In genomic region chr13:75330770-75331169, GRCh38 we compare ENCODE assay signal across 24 cellular contexts.
"Had no signal": no experiment of that assay in that cellular context is flagged by ENCODE, and none has a peak within 500 bp of the region (broad histone marks: within the 10 kb centered on the region; RNA-seq: fewer than 3 reads in every experiment).

No MANE protein-coding gene starts in this region.

- H3K36me3 Mint-ChIP-seq: stimulated activated effector memory CD8-positive, alpha-beta T cell treated with anti-CD3 and anti-CD28 coated beads, Interleukin-12 subunit alpha, Interleukin-12 subunit beta, amount 100 ng/mL, for 72 hours had no signal

- H3K36me3 ChIP-seq: neural progenitor cell, uterus had no signal

- ATAC-seq: left lobe of liver; naive thymus-derived CD4-positive, alpha-beta T cell; stimulated activated effector memory CD8-positive, alpha-beta T cell treated with anti-CD3 and anti-CD28 coated beads, Interleukin-12 subunit alpha, Interleukin-12 subunit beta, amount 100 ng/mL, for 72 hours; upper lobe of right lung had no signal

- H3K4me1 ChIP-seq: parathyroid adenoma, suprapubic skin, transverse colon, upper lobe of right lung, uterus had no signal

- H3K9me3 ChIP-seq: right atrium auricular region, sigmoid colon, suprapubic skin, transverse colon, upper lobe of right lung, uterus had no signal

- H3K9ac ChIP-seq: neural progenitor cell, parathyroid adenoma had no signal

- H3K79me2 ChIP-seq: parathyroid adenoma had no signal

- H3K4me3 ChIP-seq: dorsolateral prefrontal cortex, neural progenitor cell, right atrium auricular region, sigmoid colon, suprapubic skin, transverse colon, upper lobe of right lung, uterus had no signal

- DNase-seq: dorsolateral prefrontal cortex; effector CD8-positive, alpha-beta T cell; endodermal cell; head of caudate nucleus; kidney; midbrain; naive thymus-derived CD4-positive, alpha-beta T cell; sigmoid colon; stimulated activated CD4-positive, alpha-beta T cell treated with anti-CD3 and anti-CD28 coated beads, Interleukin-2, amount 100 ng/mL, for 24 hours; stimulated activated CD4-positive, alpha-beta T cell treated with anti-CD3 and anti-CD28 coated beads, Interleukin-4, amount 100 ng/mL, for 24 hours; transverse colon; upper lobe of right lung; uterus had no signal

- H3K4me2 ChIP-seq: neural progenitor cell had no signal

- H3K27me3 Mint-ChIP-seq: naive thymus-derived CD4-positive, alpha-beta T cell; stimulated activated naive CD8-positive, alpha-beta T cell treated with anti-CD3 and anti-CD28 coated beads, Interleukin-15, Interleukin-2, amounts not matched to agents 100 ng/mL and 50 ng/mL, for 24 hours had no signal

- H2AFZ ChIP-seq: neural progenitor cell, parathyroid adenoma had no signal

- FAIRE-seq: colon, frontal cortex, kidney had no signal

- H3K27me3 ChIP-seq: dorsolateral prefrontal cortex, neural progenitor cell, right atrium auricular region, sigmoid colon, suprapubic skin, transverse colon, upper lobe of right lung, uterus had no signal

- H3K4me3 Mint-ChIP-seq: endodermal cell; naive thymus-derived CD4-positive, alpha-beta T cell; nephron; neural progenitor cell; stimulated activated effector memory CD8-positive, alpha-beta T cell treated with anti-CD3 and anti-CD28 coated beads, Interleukin-12 subunit alpha, Interleukin-12 subunit beta, amount 100 ng/mL, for 72 hours; stimulated activated naive CD8-positive, alpha-beta T cell treated with anti-CD3 and anti-CD28 coated beads, Interleukin-15, Interleukin-2, amounts not matched to agents 100 ng/mL and 50 ng/mL, for 24 hours had no signal

- H3K27ac ChIP-seq: dorsolateral prefrontal cortex, neural progenitor cell, parathyroid adenoma, right atrium auricular region, sigmoid colon, suprapubic skin, transverse colon, upper lobe of right lung, uterus had no signal

- H3K9me3 Mint-ChIP-seq: endodermal cell; nephron; neural progenitor cell; stimulated activated effector memory CD8-positive, alpha-beta T cell treated with anti-CD3 and anti-CD28 coated beads, Interleukin-12 subunit alpha, Interleukin-12 subunit beta, amount 100 ng/mL, for 72 hours; stimulated activated naive CD8-positive, alpha-beta T cell treated with anti-CD3 and anti-CD28 coated beads, Interleukin-15, Interleukin-2, amounts not matched to agents 100 ng/mL and 50 ng/mL, for 24 hours had no signal

- H3K27ac Mint-ChIP-seq: endodermal cell; neural progenitor cell; progenitor cell of endocrine pancreas; stimulated activated effector memory CD8-positive, alpha-beta T cell treated with anti-CD3 and anti-CD28 coated beads, Interleukin-12 subunit alpha, Interleukin-12 subunit beta, amount 100 ng/mL, for 72 hours; stimulated activated naive CD8-positive, alpha-beta T cell treated with anti-CD3 and anti-CD28 coated beads, Interleukin-15, Interleukin-2, amounts not matched to agents 100 ng/mL and 50 ng/mL, for 24 hours had no signal
